Comparison of ENCODE assay signal across 1 cellular context in genomic region chr5:132315529-132316067, GRCh38.
TF ChIP-seq lines count a peak whose summit lies in the region.

No MANE protein-coding gene starts in this region.

TF ChIP-seq in SK-N-SH treated with all-trans-retinoic acid at 6 μM for 48 hours, 23 proteins besides CTCF, POLR2A, EP300 and RAD21 (continued from another document):
- no peak for TF ChIP-seq TSHZ2 (CRISPR knock-in tag; IDR thresholded peaks at IDR 0.05)
- TF ChIP-seq ZC3H10 (CRISPR knock-in tag; IDR thresholded peaks at IDR 0.05): no peak
- TF ChIP-seq, protein P1, sequence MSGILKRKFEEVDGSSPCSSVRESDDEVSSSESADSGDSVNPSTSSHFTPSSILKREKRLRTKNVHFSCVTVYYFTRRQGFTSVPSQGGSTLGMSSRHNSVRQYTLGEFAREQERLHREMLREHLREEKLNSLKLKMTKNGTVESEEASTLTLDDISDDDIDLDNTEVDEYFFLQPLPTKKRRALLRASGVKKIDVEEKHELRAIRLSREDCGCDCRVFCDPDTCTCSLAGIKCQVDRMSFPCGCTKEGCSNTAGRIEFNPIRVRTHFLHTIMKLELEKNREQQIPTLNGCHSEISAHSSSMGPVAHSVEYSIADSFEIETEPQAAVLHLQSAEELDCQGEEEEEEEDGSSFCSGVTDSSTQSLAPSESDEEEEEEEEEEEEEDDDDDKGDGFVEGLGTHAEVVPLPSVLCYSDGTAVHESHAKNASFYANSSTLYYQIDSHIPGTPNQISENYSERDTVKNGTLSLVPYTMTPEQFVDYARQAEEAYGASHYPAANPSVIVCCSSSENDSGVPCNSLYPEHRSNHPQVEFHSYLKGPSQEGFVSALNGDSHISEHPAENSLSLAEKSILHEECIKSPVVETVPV (CRISPR knock-in tag; IDR thresholded peaks at IDR 0.05): no peak
- TF ChIP-seq TCF4 (CRISPR knock-in tag; IDR thresholded peaks at IDR 0.05; ENCODE audit: borderline replicate concordance): no peak
- TF ChIP-seq ZFP3 (CRISPR knock-in tag; IDR thresholded peaks at IDR 0.05): no peak
